19 cellular contexts compared by ENCODE assay signal in the genomic region with DNA sequence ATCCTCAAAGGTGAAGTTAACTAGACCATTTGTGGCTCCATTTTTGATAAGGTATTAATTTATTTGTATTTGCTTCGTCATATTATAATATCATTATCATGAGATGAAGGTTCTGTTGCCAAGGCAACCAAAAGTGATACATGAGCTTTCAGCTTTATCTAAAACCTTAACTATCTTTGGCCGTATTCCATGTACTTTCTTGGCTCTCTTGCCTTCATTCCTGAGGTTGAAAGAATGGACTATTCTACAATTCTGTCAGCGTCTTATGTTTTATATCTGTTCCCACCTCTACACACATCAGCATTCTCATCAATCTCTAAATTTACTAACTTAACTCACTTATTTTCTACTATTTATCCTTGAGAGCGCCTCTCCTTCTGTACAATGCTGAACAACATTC.
"Had no signal": no experiment of that assay in that cellular context is flagged by ENCODE, and none has a peak within 500 bp of the region (broad histone marks: within the 10 kb centered on the region; RNA-seq: fewer than 3 reads in every experiment).

No MANE protein-coding gene starts in this region.

- H3K4me3 ChIP-seq: gastrocnemius medialis, mucosa of descending colon, pancreas, right lobe of liver, testis, upper lobe of left lung had no signal

- H3K4me3 Mint-ChIP-seq: activated CD4-positive, alpha-beta T cell treated with anti-CD3 and anti-CD28 coated beads, Interleukin-2, amount 10 ng/mL, durations not matched to agents 24 days and 14 days; activated CD8-positive, alpha-beta T cell treated with anti-CD3 and anti-CD28 coated beads for 36 hours; activated naive CD8-positive, alpha-beta T cell treated with anti-CD3 and anti-CD28 coated beads, Interleukin-2, amount 10 ng/mL, durations not matched to agents 7 days and 5 days; memory B cell; naive B cell; stimulated activated effector memory CD8-positive, alpha-beta T cell treated with anti-CD3 and anti-CD28 coated beads, Interleukin-12 subunit alpha, Interleukin-12 subunit beta, amount 100 ng/mL, for 72 hours; T-helper 1 cell treated with Interleukin-12 subunit alpha and Interleukin-12 subunit beta and Interleukin-4 antibody, amounts not matched to agents 30 μg/mL and 1 μg/mL, for 36 hours had no signal

- H3K36me3 ChIP-seq: gastrocnemius medialis, pancreas, right lobe of liver, upper lobe of left lung had no signal

- H3K36me3 Mint-ChIP-seq: memory B cell; naive B cell; stimulated activated effector memory CD8-positive, alpha-beta T cell treated with anti-CD3 and anti-CD28 coated beads, Interleukin-12 subunit alpha, Interleukin-12 subunit beta, amount 100 ng/mL, for 72 hours had no signal

- DNase-seq: activated CD4-positive, alpha-beta T cell treated with anti-CD3 and anti-CD28 coated beads, Interleukin-2, amount 10 ng/mL, durations not matched to agents 24 days and 14 days; activated CD8-positive, alpha-beta T cell treated with anti-CD3 and anti-CD28 coated beads for 36 hours; activated naive CD4-positive, alpha-beta T cell treated with Interleukin-2 at 50 U/mL for 16 hours; activated naive CD8-positive, alpha-beta T cell treated with anti-CD3 and anti-CD28 coated beads, Interleukin-2, amount 10 ng/mL, durations not matched to agents 7 days and 5 days; activated T-cell treated with anti-CD3 and anti-CD28 coated beads, Interleukin-2, amount 50 U/mL, for 1 hour; gastrocnemius medialis; head of caudate nucleus; mucosa of descending colon; naive B cell; pancreas; right lobe of liver; stimulated activated CD4-positive, alpha-beta T cell treated with anti-CD3 and anti-CD28 coated beads, Interleukin-4, amount 100 ng/mL, for 24 hours; testis; upper lobe of left lung had no signal

- H3K9me3 Mint-ChIP-seq: activated CD8-positive, alpha-beta T cell treated with anti-CD3 and anti-CD28 coated beads for 36 hours; memory B cell; stimulated activated effector memory CD8-positive, alpha-beta T cell treated with anti-CD3 and anti-CD28 coated beads, Interleukin-12 subunit alpha, Interleukin-12 subunit beta, amount 100 ng/mL, for 72 hours had no signal

- H3K27ac Mint-ChIP-seq: activated CD4-positive, alpha-beta T cell treated with anti-CD3 and anti-CD28 coated beads, Interleukin-2, amount 10 ng/mL, durations not matched to agents 24 days and 14 days; activated CD8-positive, alpha-beta T cell treated with anti-CD3 and anti-CD28 coated beads for 36 hours; activated naive CD8-positive, alpha-beta T cell treated with anti-CD3 and anti-CD28 coated beads, Interleukin-2, amount 10 ng/mL, durations not matched to agents 7 days and 5 days; activated T-helper 2 cell treated with anti-CD3 and anti-CD28 coated beads, Interferon-gamma antibody, Interleukin-2, Interleukin-4, amounts not matched to agents 10 μg/mL and 5 μg/mL and 100 μg/mL, durations not matched to agents 14 hours and 24 hours and 36 hours; memory B cell; stimulated activated effector memory CD8-positive, alpha-beta T cell treated with anti-CD3 and anti-CD28 coated beads, Interleukin-12 subunit alpha, Interleukin-12 subunit beta, amount 100 ng/mL, for 72 hours; T-helper 1 cell treated with Interleukin-12 subunit alpha and Interleukin-12 subunit beta and Interleukin-4 antibody, amounts not matched to agents 30 μg/mL and 1 μg/mL, for 36 hours had no signal

- H3K27ac ChIP-seq: gastrocnemius medialis, pancreas, right lobe of liver, testis, upper lobe of left lung had no signal

- H3K27me3 Mint-ChIP-seq: activated CD8-positive, alpha-beta T cell treated with anti-CD3 and anti-CD28 coated beads for 36 hours; activated naive CD8-positive, alpha-beta T cell treated with anti-CD3 and anti-CD28 coated beads, Interleukin-2, amount 10 ng/mL, durations not matched to agents 7 days and 5 days; memory B cell had no signal

- H3K27me3 ChIP-seq: gastrocnemius medialis, pancreas, right lobe of liver, testis, upper lobe of left lung had no signal

- FAIRE-seq: bronchial epithelial cell, pancreas had no signal

- H3K9me3 ChIP-seq: gastrocnemius medialis, mucosa of descending colon, pancreas, right lobe of liver, testis, upper lobe of left lung had no signal

- H3K4me1 ChIP-seq: pancreas, right lobe of liver, testis, upper lobe of left lung had no signal

- ATAC-seq: activated CD8-positive, alpha-beta T cell treated with anti-CD3 and anti-CD28 coated beads for 36 hours; gastrocnemius medialis; mucosa of descending colon; pancreas; right lobe of liver; stimulated activated effector memory CD8-positive, alpha-beta T cell treated with anti-CD3 and anti-CD28 coated beads, Interleukin-12 subunit alpha, Interleukin-12 subunit beta, amount 100 ng/mL, for 72 hours had no signal
